Comparison of ENCODE assay signal across 8 cellular contexts in the genomic region with DNA sequence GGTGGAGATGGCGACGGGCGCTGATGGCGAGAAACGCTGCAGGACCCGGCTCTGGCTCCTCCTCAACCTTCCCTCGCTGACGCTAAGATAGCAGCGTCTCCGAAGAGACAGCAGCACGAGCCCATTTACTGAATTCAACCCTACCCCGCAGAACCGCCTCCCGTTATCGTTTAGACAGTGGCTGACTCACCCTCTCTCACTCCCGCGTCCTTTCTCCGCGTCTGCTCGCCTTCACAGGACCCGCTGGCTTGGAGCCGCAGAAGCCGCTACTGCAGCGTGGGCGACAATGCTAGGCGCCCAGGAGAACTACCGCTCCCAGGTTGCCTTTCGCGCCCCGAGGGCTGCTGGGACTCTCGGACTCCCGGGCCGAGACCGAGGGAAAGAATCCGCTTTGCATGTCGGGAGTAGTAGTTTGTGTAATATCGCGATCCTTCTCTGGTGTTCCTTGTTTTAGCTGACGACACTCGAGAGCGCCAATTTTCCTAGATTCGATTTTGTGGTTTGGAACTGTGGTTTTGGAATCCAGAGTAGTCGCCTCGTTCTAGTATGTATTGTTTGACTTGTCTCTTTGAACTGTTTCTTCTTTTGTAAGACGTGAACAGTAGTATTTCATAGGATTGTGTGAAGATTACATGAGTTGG. TPM values are rescaled to one million over a fixed set of nuclear protein-coding genes. Genes with fewer than 3 reads are reported as not detected.
A peak's percentile ranks its signal among the peaks of the same experiment; 100 is the strongest.
DNase-seq lines count a peak whose midpoint lies in the region; ATAC-seq, FAIRE-seq and TF ChIP-seq lines count a peak whose summit lies in the region.

Gene KBTBD6, minus strand, starts transcription at position 291 of the 641 bp plus-strand sequence. CDS start 291 bp downstream, outside the sequence.

- ATAC-seq in HG02798 (IDR thresholded peaks at IDR 0.05; ENCODE audit: poor library complexity, unreplicated experiment), result peak; percentile 98
- ATAC-seq in Right ventricle myocardium superior (ENCODE audit: poor library complexity), result peak; percentile 98

- peak; percentile 97 for FAIRE-seq in GM12891 (lab: Jason Lieb, UNC)

- TF ChIP-seq EP300 in ovary (IDR thresholded peaks at IDR 0.05), result no peak

- 0% methylated on average over 45 of the region's 45 CpGs for WGBS in ovary, 3 donors
- 0% methylated on average over 33 to 40 of the region's 45 CpGs for WGBS in thyroid gland, 2 donors

- H3K9me3 ChIP-seq in adipocyte (ENCODE audit: control insufficient read depth, low read length) (no peaks in the 10 kb centered on the region), ovary (no peaks in the 10 kb centered on the region), thyroid gland (no peaks in the 10 kb centered on the region)

- intact Hi-C loops in Right ventricle myocardium superior (cut with DNase I) (loop anchor here (5.0 kb wide), 1 partner anchor 60 kb away; the partner anchor contains the start of gene KBTBD7), ovary (cut with DNase I) (loop anchor here in 2 of 4 donors (5.0 to 10.0 kb wide), 2 partner anchors 60 to 72 kb away; partner anchors contain the start of gene KBTBD7 (in 1 of the 2)), thyroid gland (cut with DNase I) (no loop called here)

- peak; percentile 64; the same call in 1 of the 2 replicates for TF ChIP-seq POLR2A in GM12891 (IDR thresholded peaks at IDR 0.05; ENCODE audit: low read depth, low read length)
- TF ChIP-seq POLR2A in ovary (IDR thresholded peaks at IDR 0.05), result peak; percentile 8
- peak in 1 of 2 donors; percentile 78 for TF ChIP-seq POLR2A in thyroid gland (IDR thresholded peaks at IDR 0.05)

- peak within 1 kb of the TSS; percentile 88 for H3K9ac ChIP-seq in adipocyte (ENCODE audit: low read length)

- DNase-seq in GM12891 (ENCODE audit: insufficient read length, low spot score) (peak; percentile 71), NCI-H1417 treated with DMSO at 0.1 percent for 48 hours (lab: John Stamatoyannopoulos, UW) (peak; percentile 88), SW 1271 (lab: John Stamatoyannopoulos, UW) (peak; percentile 94 to 98), adipocyte (ENCODE audit: low read depth) (peak; percentile 100), Right ventricle myocardium superior (peak; percentile 97), ovary (peak; percentile 91 to 95 (median 93)), thyroid gland (peak; percentile 94 to 97)

- H3K36me3 ChIP-seq in adipocyte (ENCODE audit: control insufficient read depth, insufficient read depth, low read length, severe bottlenecking) (no peaks in the 10 kb centered on the region), ovary (no peaks in the 10 kb centered on the region), thyroid gland (no peaks in the 10 kb centered on the region)

- H3K27me3 ChIP-seq in adipocyte (replicated peaks; ENCODE audit: control insufficient read depth, insufficient read depth, low read length) (no peaks in the 10 kb centered on the region), ovary (no peaks in the 10 kb centered on the region), thyroid gland (no peaks in the 10 kb centered on the region)

- peaks cover 45% of the 10 kb centered on the region for H3K4me1 ChIP-seq in adipocyte (ENCODE audit: control insufficient read depth, insufficient read depth, low read length)
- H3K4me1 ChIP-seq in ovary (ENCODE audit: insufficient read depth), result peaks cover 14% of the 10 kb centered on the region
- peaks cover 19 to 32% of the 10 kb centered on the region in 2 donors for H3K4me1 ChIP-seq in thyroid gland

- H3K27ac ChIP-seq in ovary, result peak within 1 kb of the TSS; percentile 26 to 65
- H3K27ac ChIP-seq in thyroid gland, result peak within 1 kb of the TSS; percentile 37 to 76 (median 64)

- H3K4me3 ChIP-seq in adipocyte (ENCODE audit: low read length) (peak within 1 kb of the TSS; percentile 89), ovary (peak within 1 kb of the TSS; percentile 53), thyroid gland (replicated peaks in 1 of 3) (peak within 1 kb of the TSS; percentile 50 to 83 (median 80))

- TF ChIP-seq CTCF in ovary (IDR thresholded peaks at IDR 0.05) (no peak), thyroid gland (IDR thresholded peaks at IDR 0.05) (no peak)

TF ChIP-seq in GM12891, 5 proteins besides CTCF, POLR2A, EP300 and RAD21:
- TF ChIP-seq PAX5 (IDR thresholded peaks at IDR 0.05; ENCODE audit: insufficient read depth, low read length, severe bottlenecking) (no peak), POLR2AphosphoS5 (IDR thresholded peaks at IDR 0.05; ENCODE audit: low read depth, low read length) (peak; percentile 66), SPI1 (IDR thresholded peaks at IDR 0.05; ENCODE audit: low read depth, low read length) (peak; percentile 50), POU2F2 (IDR thresholded peaks at IDR 0.05; ENCODE audit: low read depth, low read length) (peak; percentile 80), TAF1 (IDR thresholded peaks at IDR 0.05; ENCODE audit: low read depth, low read length) (peak; percentile 38; the same call in 1 of the 2 replicates)
TF ChIP-seq in GM12891: peak in this region for 4.

RNA-seq across cellular contexts. Expression of gene KBTBD6, which starts in this region (rescaled TPM):
- polyA plus RNA-seq in GM12891 (2012; ENCODE audit: low read depth, missing spikeins), result 0.95 TPM
- total RNA-seq in Right ventricle myocardium superior, result 7.3 TPM
- 10 to 100 TPM in 3 of 7 donors, 1 to 10 TPM in 4; 7.4 to 13.9 (median 9.5) TPM for total RNA-seq in ovary
- polyA plus RNA-seq in ovary, result 1 to 10 TPM; 3.7 to 7.0 TPM
- 10 to 100 TPM; 10.2 to 11.9 (median 11.2) TPM for total RNA-seq in thyroid gland

Comparison
In these comparisons a context has a peak if more than half of its experiments do, and no peak if none do; other contexts are left out.
1. Peak in every context shown above with its lines: DNase-seq, ATAC-seq, H3K4me3 ChIP-seq and H3K27ac ChIP-seq.